Comparison of ENCODE assay signal across 1 cellular context in genomic region chr5:108531367-108532211, GRCh38.
TF ChIP-seq lines count a peak whose summit lies in the region.

No MANE protein-coding gene starts in this region.

TF ChIP-seq in K562, 482 proteins besides CTCF, POLR2A, EP300 and RAD21 (continued from another document and continues in another):
- TF ChIP-seq REST (CRISPR knock-in tag; IDR thresholded peaks at IDR 0.05; ENCODE audit: low read depth) (peak; percentile 93), MED1 (CRISPR knock-in tag; IDR thresholded peaks at IDR 0.05; ENCODE audit: borderline replicate concordance) (no peak), E2F8 (IDR thresholded peaks at IDR 0.05; ENCODE audit: low read depth, partially characterized antibody) (peak; percentile 42), SMAD1 (IDR thresholded peaks at IDR 0.05; ENCODE audit: low read depth, low read length, partially characterized antibody) (peak; percentile 37), HINFP (tag; conservative IDR thresholded peaks at IDR 0.05; ENCODE audit: low read depth) (peak; percentile 98), THRA (IDR thresholded peaks at IDR 0.05) (no peak), NFE2 (IDR thresholded peaks at IDR 0.05; ENCODE audit: low read depth) (peak; percentile 40; the same call in 1 of the 2 replicates), HCFC1 (IDR thresholded peaks at IDR 0.05; ENCODE audit: low read depth, low read length) (no peak), XRCC3 (IDR thresholded peaks at IDR 0.05) (peak; percentile 50; the same call in 1 of the 2 replicates), ZNF282 (CRISPR knock-in tag; IDR thresholded peaks at IDR 0.05) (no peak), ZNF143 (CRISPR knock-in tag; IDR thresholded peaks at IDR 0.05) (no peak), CBFA2T2 (conservative IDR thresholded peaks at IDR 0.05) (peak; percentile 97), PCBP1 (IDR thresholded peaks at IDR 0.05; ENCODE audit: low read depth, low read length, poor library complexity, severe bottlenecking) (no peak), MBD1 (CRISPR knock-in tag; IDR thresholded peaks at IDR 0.05) (peak; percentile 99), SIN3A (IDR thresholded peaks at IDR 0.05; ENCODE audit: borderline replicate concordance in 2 of 2, control insufficient read depth in 1 of 2, low read depth in 2 of 2, low read length in 2 of 2) (no peak), ZNF57 (CRISPR knock-in tag; IDR thresholded peaks at IDR 0.05) (peak; percentile 96), ATF3 (IDR thresholded peaks at IDR 0.05) (peak; percentile 40; the same call in 1 of the 2 replicates), ATF3 (CRISPR knock-in tag; conservative IDR thresholded peaks at IDR 0.05) (no peak), PPARD (CRISPR knock-in tag; IDR thresholded peaks at IDR 0.05) (peak; percentile 97), HEY1 (CRISPR knock-in tag; IDR thresholded peaks at IDR 0.05; ENCODE audit: borderline replicate concordance) (peak; percentile 98), SRSF9 (IDR thresholded peaks at IDR 0.05; ENCODE audit: borderline replicate concordance, low read depth, low read length) (no peak), ZBTB34 (CRISPR knock-in tag; IDR thresholded peaks at IDR 0.05) (peak; percentile 98), ZBED1 (IDR thresholded peaks at IDR 0.05) (no peak), ZNF324 (CRISPR knock-in tag; IDR thresholded peaks at IDR 0.05) (peak; percentile 94), TCF3 (CRISPR knock-in tag; IDR thresholded peaks at IDR 0.05) (peak; percentile 97), TEAD4 (IDR thresholded peaks at IDR 0.05; ENCODE audit: low read length) (peak; percentile 98), TEAD4 (CRISPR knock-in tag; IDR thresholded peaks at IDR 0.05; ENCODE audit: borderline replicate concordance) (no peak), PREB (CRISPR knock-in tag; IDR thresholded peaks at IDR 0.05) (no peak), NR2C1 (IDR thresholded peaks at IDR 0.05) (no peak), NR2C1 (tag; IDR thresholded peaks at IDR 0.05) (peak; percentile 98), ZNF184 (CRISPR knock-in tag; IDR thresholded peaks at IDR 0.05) (no peak), MEIS2 (IDR thresholded peaks at IDR 0.05; ENCODE audit: partially characterized antibody) (peak; percentile 79), ASH1L (IDR thresholded peaks at IDR 0.05; ENCODE audit: borderline replicate concordance, low read depth, partially characterized antibody) (no peak), E4F1 (CRISPR knock-in tag; IDR thresholded peaks at IDR 0.05; ENCODE audit: borderline replicate concordance) (peak; percentile 90), LCOR (CRISPR knock-in tag; IDR thresholded peaks at IDR 0.05) (peak; percentile 86)
- TF ChIP-seq, protein P1, sequence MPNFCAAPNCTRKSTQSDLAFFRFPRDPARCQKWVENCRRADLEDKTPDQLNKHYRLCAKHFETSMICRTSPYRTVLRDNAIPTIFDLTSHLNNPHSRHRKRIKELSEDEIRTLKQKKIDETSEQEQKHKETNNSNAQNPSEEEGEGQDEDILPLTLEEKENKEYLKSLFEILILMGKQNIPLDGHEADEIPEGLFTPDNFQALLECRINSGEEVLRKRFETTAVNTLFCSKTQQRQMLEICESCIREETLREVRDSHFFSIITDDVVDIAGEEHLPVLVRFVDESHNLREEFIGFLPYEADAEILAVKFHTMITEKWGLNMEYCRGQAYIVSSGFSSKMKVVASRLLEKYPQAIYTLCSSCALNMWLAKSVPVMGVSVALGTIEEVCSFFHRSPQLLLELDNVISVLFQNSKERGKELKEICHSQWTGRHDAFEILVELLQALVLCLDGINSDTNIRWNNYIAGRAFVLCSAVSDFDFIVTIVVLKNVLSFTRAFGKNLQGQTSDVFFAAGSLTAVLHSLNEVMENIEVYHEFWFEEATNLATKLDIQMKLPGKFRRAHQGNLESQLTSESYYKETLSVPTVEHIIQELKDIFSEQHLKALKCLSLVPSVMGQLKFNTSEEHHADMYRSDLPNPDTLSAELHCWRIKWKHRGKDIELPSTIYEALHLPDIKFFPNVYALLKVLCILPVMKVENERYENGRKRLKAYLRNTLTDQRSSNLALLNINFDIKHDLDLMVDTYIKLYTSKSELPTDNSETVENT (CRISPR knock-in tag; IDR thresholded peaks at IDR 0.05): no peak
